ENCODE assay signal across 6 cellular contexts in the genomic region with DNA sequence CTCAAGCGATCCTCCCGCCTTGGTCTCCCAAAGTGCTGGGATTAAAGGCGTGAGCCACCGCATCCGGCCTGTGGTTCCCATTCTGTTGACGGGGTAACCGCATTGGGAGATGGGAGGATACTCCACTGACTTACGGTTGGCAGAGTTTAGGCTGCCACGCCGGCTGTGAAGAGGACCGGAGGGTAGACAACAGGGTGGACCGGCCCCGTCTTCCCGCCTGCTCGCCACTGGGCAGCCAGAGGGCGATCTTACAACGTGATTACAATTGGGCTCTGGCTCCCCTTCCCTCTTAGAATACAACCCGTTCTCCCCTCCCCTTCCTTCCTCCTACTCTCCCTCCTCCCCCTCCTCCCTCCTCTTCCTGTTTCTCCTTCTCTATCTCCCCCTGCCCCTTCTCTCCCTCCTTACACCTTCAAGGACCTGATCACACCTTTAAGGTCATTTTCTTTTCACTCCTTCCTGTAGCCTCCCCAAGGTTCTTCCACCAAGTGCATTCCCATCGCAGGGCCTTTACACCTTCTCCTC. TPM values are rescaled to one million over a fixed set of nuclear protein-coding genes. Genes with fewer than 3 reads are reported as not detected.
DNase-seq lines count a peak whose midpoint lies in the region; ATAC-seq, FAIRE-seq and TF ChIP-seq lines count a peak whose summit lies in the region.

No MANE protein-coding gene starts in this region.

- H3K27ac Mint-ChIP-seq in T-cell = peak overlapping the region in 1 of 2 donors; percentile 71

- H3K4me3 Mint-ChIP-seq in T-cell = peak overlapping the region in 1 of 3 donors; percentile 40

- DNase-seq in H54 (ENCODE audit: insufficient read length, low spot score) = peak; percentile 67
- peak in 21 of 34 experiments; percentile 18 to 61 (median 37) for DNase-seq in T-cell
- peak; percentile 72 for DNase-seq in ecto neural progenitor cell (ENCODE audit: low spot score)
- no peak for DNase-seq in retinal pigment epithelial cell (ENCODE audit: low read depth)
- DNase-seq in epidermal melanocyte (ENCODE audit: insufficient read length, low spot score) = no peak
- no peak for DNase-seq in NCI-H2107 treated with DMSO at 0.1 percent for 48 hours (lab: John Stamatoyannopoulos, UW; ENCODE audit: unreplicated experiment)

- H3K4me3 ChIP-seq in retinal pigment epithelial cell (ENCODE audit: low read length) = no peak overlapping the region

- H3K9me3 Mint-ChIP-seq in T-cell = no peaks in the 10 kb centered on the region

- POLR2A ChIA-PET in T-cell (lab: Charles Lee) = no interaction called here

- CTCF ChIA-PET in T-cell (lab: Charles Lee) = interaction anchor here (0.5 to 0.6 kb wide), 3 partner anchors 14 to 372 kb away, joined by 3 to 9 read pairs (median 6); no protein-coding TSS in a partner anchor

- FAIRE-seq in H54 (lab: Jason Lieb, UNC) = no peak

- peaks cover 0 to 2% of the 10 kb centered on the region in 2 donors for H3K27me3 Mint-ChIP-seq in T-cell

- peak; percentile 72 for TF ChIP-seq CTCF in retinal pigment epithelial cell (conservative IDR thresholded peaks at IDR 0.05; ENCODE audit: low read depth, low read length)

- ATAC-seq in T-cell (replicated peaks in 1 of 4) = peak in 1 of 4 experiments; percentile 28

- H3K4me1 Mint-ChIP-seq in T-cell = peaks cover 21 to 24% (median 22%) of the 10 kb centered on the region in 3 donors

- TF ChIP-seq POLR2A in H54 (IDR thresholded peaks at IDR 0.05; ENCODE audit: low read depth, low read length) = no peak

- H3K36me3 Mint-ChIP-seq in T-cell = no peaks in the 10 kb centered on the region

RNA-seq across cellular contexts. Expression of a gene that starts 1.0 kb away (rescaled TPM):
- 1 to 10 TPM; 1.4 to 3.3 (median 2.6) TPM for total RNA-seq in T-cell

RNA-seq across cellular contexts. Expression of a gene that starts 10.5 kb away (rescaled TPM):
- total RNA-seq in T-cell = 10 to 100 TPM; 43.9 to 62.0 (median 52.2) TPM

RNA-seq across cellular contexts. Expression of a gene that starts 17.8 kb away (rescaled TPM):
- under 1 TPM in 4 of 5 donors, not detected in 1; 0.19 to 0.86 (median 0.48) TPM for total RNA-seq in T-cell

RNA-seq across cellular contexts. Expression of a gene that starts 24.9 kb away (rescaled TPM):
- 10 to 100 TPM; 21.0 to 41.4 (median 35.3) TPM for total RNA-seq in T-cell

RNA-seq across cellular contexts. Expression of a gene that starts 53.5 kb away (rescaled TPM):
- not detected for total RNA-seq in T-cell

Comparison
In these comparisons a context has a peak if more than half of its experiments do, and no peak if none do; other contexts are left out.
1. DNase-seq: peak in H54 (single experiment), T-cell (21 of 34) and ecto neural progenitor cell (single experiment); none in retinal pigment epithelial cell (single experiment), epidermal melanocyte (single experiment) and NCI-H2107 treated with DMSO at 0.1 percent for 48 hours (single experiment).